ENCODE assay signal across 13 cellular contexts in the genomic region with DNA sequence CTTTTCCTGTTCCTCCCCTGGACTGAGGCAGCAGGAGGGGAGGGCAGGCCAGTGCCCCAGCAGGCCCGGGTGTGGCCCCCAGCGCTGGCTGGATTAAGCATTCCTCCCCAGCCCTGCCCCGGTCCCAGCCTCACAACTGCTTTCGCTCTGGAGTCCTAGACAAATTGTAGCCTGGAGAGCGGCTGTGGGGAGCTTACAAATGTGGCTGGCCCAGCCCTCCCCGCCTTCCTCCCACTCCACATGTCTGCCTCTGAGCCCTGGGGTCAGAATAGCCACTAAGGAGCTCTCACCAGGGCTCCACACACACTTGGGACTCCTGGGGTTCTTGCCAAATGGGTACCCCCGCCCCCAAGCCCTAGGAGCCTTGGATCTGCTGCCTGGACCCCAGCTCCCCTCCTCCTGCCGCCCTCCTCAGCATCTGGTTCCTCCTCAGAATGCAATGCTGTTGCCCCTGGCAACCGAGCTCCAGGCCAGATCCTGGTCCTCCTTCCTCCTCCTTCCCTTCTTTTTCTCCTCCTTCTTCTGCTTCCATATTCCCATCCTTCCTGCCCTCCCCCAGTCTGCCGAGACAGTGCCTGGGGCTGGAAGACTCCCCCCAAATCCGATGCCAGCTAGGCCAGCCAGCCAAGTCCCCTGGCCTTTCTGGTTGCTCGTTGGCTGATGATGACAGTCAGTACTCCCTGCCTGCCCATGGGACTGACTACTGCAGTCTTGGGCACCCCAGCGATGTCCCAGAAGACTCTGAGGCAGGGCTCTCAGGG.
DNase-seq lines count a peak whose midpoint lies in the region; ATAC-seq and TF ChIP-seq lines count a peak whose summit lies in the region.
"Had no signal": no experiment of that assay in that cellular context is flagged by ENCODE, and none has a peak within 500 bp of the region (broad histone marks: within the 10 kb centered on the region; RNA-seq: fewer than 3 reads in every experiment).

No MANE protein-coding gene starts in this region.

- H3K4me3 ChIP-seq in heart left ventricle = no peak overlapping the region
- H3K4me3 ChIP-seq: GM12878, Peyer's patch had no signal

- no peak for TF ChIP-seq POLR2A in heart left ventricle (IDR thresholded peaks at IDR 0.05)

- H3K4me1 ChIP-seq in heart left ventricle = peaks cover 4 to 61% (median 57%) of the 10 kb centered on the region in 12 donors

- H3K27me3 ChIP-seq in heart left ventricle = no peaks in the 10 kb centered on the region
- H3K27me3 ChIP-seq: Peyer's patch had no signal

- H3K9me3 ChIP-seq in heart left ventricle = no peaks in the 10 kb centered on the region
- H3K9me3 ChIP-seq: neutrophil, Peyer's patch had no signal

- TF ChIP-seq CTCF in heart left ventricle (IDR thresholded peaks at IDR 0.05) = no peak

- intact Hi-C loops in heart left ventricle (cut with DNase I) = loop anchor here (2.0 to 10.0 kb wide), 18 partner anchors 33 to 597 kb away; partner anchors contain the start of gene LINGO1 (in 1 of the 10)

- WGBS in heart left ventricle, 4 donors = 51 to 62% (median 58%) methylated on average over 11 to 13 of the region's 13 CpGs

- no peaks in the 10 kb centered on the region for H3K36me3 ChIP-seq in heart left ventricle
- H3K36me3 ChIP-seq: neutrophil, Peyer's patch had no signal

- ATAC-seq in heart left ventricle = peak in 3 of 4 donors; percentile 25 to 50 (median 38)
- no peak for ATAC-seq in HG03442 (IDR thresholded peaks at IDR 0.05; ENCODE audit: unreplicated experiment)
- no peak for ATAC-seq in HG03378 (IDR thresholded peaks at IDR 0.05; ENCODE audit: unreplicated experiment)
- ATAC-seq: GM12878 had no signal

- DNase-seq in ELF-1 (ENCODE audit: low read depth, low spot score) (peak; percentile 81), heart left ventricle (peak in 3 of 5 donors; percentile 54 to 71 (median 64)), occipital lobe (lab: John Stamatoyannopoulos, UW) (peak; percentile 61), NCI-H1092 treated with DMSO at 0.1 percent for 48 hours (lab: John Stamatoyannopoulos, UW) (no peak), NCI-H1436 (lab: John Stamatoyannopoulos, UW) (no peak)
- DNase-seq: activated CD4-positive, alpha-beta T cell treated with anti-CD3 and anti-CD28 coated beads for 4 hours; CD4-positive, CD25-positive, alpha-beta regulatory T cell had no signal

- H3K27ac ChIP-seq in angular gyrus (ENCODE audit: low read depth, low read length) (peak overlapping the region; percentile 91), heart left ventricle (peak overlapping the region; percentile 11 to 86 (median 68))
- H3K27ac ChIP-seq: neutrophil, Peyer's patch had no signal

Comparison
In these comparisons a context has a peak if more than half of its experiments do, and no peak if none do; other contexts are left out.
1. DNase-seq: peak in ELF-1 (single experiment), heart left ventricle (3 of 5) and occipital lobe (single experiment); none in NCI-H1092 treated with DMSO at 0.1 percent for 48 hours (single experiment) and NCI-H1436 (single experiment).
2. ATAC-seq: peak in heart left ventricle (3 of 4); none in HG03442 (single experiment) and HG03378 (single experiment).